10 cellular contexts compared by ENCODE assay signal in the genomic region with DNA sequence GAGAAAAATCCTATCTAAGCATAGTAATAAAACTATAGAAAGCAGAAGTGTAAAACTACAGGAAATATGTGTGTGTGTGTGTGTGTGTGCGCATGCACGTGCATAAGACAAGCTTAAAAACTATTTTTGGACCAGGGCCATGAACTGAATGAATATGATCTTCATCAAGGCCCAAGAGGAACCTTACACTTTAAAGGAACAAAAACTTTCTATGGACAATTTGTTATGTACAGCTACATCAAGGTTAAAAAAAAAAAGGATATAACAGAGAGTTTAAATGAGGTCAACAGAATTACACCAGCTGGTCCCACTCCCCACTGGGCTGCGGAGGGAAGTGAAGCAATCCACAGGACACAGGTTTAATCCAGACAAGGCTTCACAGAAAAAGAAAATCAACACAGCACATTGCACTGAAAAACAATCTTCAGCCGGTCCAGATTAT.
A peak's percentile ranks its signal among the peaks of the same experiment; 100 is the strongest.
DNase-seq lines count a peak whose midpoint lies in the region; ATAC-seq and TF ChIP-seq lines count a peak whose summit lies in the region.
"Had no signal": no experiment of that assay in that cellular context is flagged by ENCODE, and none has a peak within 500 bp of the region (broad histone marks: within the 10 kb centered on the region; RNA-seq: fewer than 3 reads in every experiment).

No MANE protein-coding gene starts in this region.

- H3K4me3 ChIP-seq in dorsolateral prefrontal cortex: peak overlapping the region in 1 of 59 donors; percentile 10
- H3K4me3 ChIP-seq in psoas muscle: no peak overlapping the region

- peak; percentile 70 for DNase-seq in NCI-H345 treated with DMSO at 0.1 percent for 48 hours (lab: John Stamatoyannopoulos, UW; ENCODE audit: unreplicated experiment)
- DNase-seq in dorsolateral prefrontal cortex: peak in 1 of 10 donors; percentile 78
- DNase-seq in psoas muscle: peak; percentile 31 to 67
- DNase-seq in GM13977 (ENCODE audit: low spot score): no peak
- DNase-seq in activated CD4-positive, alpha-beta T cell treated with anti-CD3 and anti-CD28 coated beads for 4 hours: no peak
- DNase-seq in naive thymus-derived CD8-positive, alpha-beta T cell: no peak

- no peaks in the 10 kb centered on the region for H3K27me3 ChIP-seq in dorsolateral prefrontal cortex
- no peaks in the 10 kb centered on the region for H3K27me3 ChIP-seq in psoas muscle (ENCODE audit: insufficient read depth in 3 of 3, low read length in 2 of 3)

- WGBS in psoas muscle, 3 donors: 31 to 47% (median 41%) methylated on average over 4 of the region's 4 CpGs

- H3K4me1 Mint-ChIP-seq in naive thymus-derived CD8-positive, alpha-beta T cell: peaks cover 0 to 20% (median 2%) of the 10 kb centered on the region in 4 donors
- H3K4me1 Mint-ChIP-seq: activated T-helper 17 cell treated with anti-CD3 and anti-CD28 coated beads, Interleukin-2, amount 50 U/mL, for 72 hours had no signal

- H3K4me1 ChIP-seq in psoas muscle: peaks cover 46% of the 10 kb centered on the region

- H3K27me3 Mint-ChIP-seq in naive thymus-derived CD8-positive, alpha-beta T cell: peaks cover 2 to 16% (median 6%) of the 10 kb centered on the region in 5 donors

- ATAC-seq in GM18511 (IDR thresholded peaks at IDR 0.05; ENCODE audit: unreplicated experiment): peak; percentile 51
- ATAC-seq in psoas muscle: peak; percentile 28 to 79 (median 42)
- ATAC-seq in GM18858 (IDR thresholded peaks at IDR 0.05; ENCODE audit: unreplicated experiment): no peak
- no peak for ATAC-seq in naive thymus-derived CD8-positive, alpha-beta T cell
- ATAC-seq: activated T-helper 17 cell treated with anti-CD3 and anti-CD28 coated beads, Interleukin-2, amount 50 U/mL, for 72 hours had no signal

- peak overlapping the region in 1 of 10 donors; percentile 17 for H3K4me3 Mint-ChIP-seq in naive thymus-derived CD8-positive, alpha-beta T cell
- H3K4me3 Mint-ChIP-seq: activated T-helper 17 cell treated with anti-CD3 and anti-CD28 coated beads, Interleukin-2, amount 50 U/mL, for 72 hours had no signal

- intact Hi-C loops in dorsolateral prefrontal cortex (cut with DNase I) (no loop called here), psoas muscle (cut with DNase I) (no loop called here)

- in situ Hi-C loops in GM13977 (cut with MboI; ENCODE audit: low pct_unique_long_range_greater_than_20kb, low sequenced_read_pairs, unreplicated experiment): no loop called here

- H3K27ac Mint-ChIP-seq in naive thymus-derived CD8-positive, alpha-beta T cell: peak overlapping the region in 1 of 10 donors; percentile 7
- H3K27ac Mint-ChIP-seq: activated T-helper 17 cell treated with anti-CD3 and anti-CD28 coated beads, Interleukin-2, amount 50 U/mL, for 72 hours had no signal

- peak overlapping the region in 31 of 59 donors; percentile 1 to 89 (median 46) for H3K27ac ChIP-seq in dorsolateral prefrontal cortex
- peak overlapping the region; percentile 27 for H3K27ac ChIP-seq in psoas muscle
- H3K27ac ChIP-seq: KMS-11 had no signal

- H3K9me3 Mint-ChIP-seq in naive thymus-derived CD8-positive, alpha-beta T cell: peaks cover 0 to 4% (median 0%) of the 10 kb centered on the region in 9 donors
- H3K9me3 Mint-ChIP-seq: activated T-helper 17 cell treated with anti-CD3 and anti-CD28 coated beads, Interleukin-2, amount 50 U/mL, for 72 hours had no signal

- H3K36me3 Mint-ChIP-seq in naive thymus-derived CD8-positive, alpha-beta T cell: no peaks in the 10 kb centered on the region

- TF ChIP-seq CTCF in dorsolateral prefrontal cortex (IDR thresholded peaks at IDR 0.05 in 54 of 56, conservative IDR thresholded peaks at IDR 0.05 in 2 of 56; ENCODE audit: low read depth in 1 of 56, partially characterized antibody in 56 of 56): no peak
- no peak for TF ChIP-seq CTCF in psoas muscle (IDR thresholded peaks at IDR 0.05)
- TF ChIP-seq CTCF in GM13977 (IDR thresholded peaks at IDR 0.05; ENCODE audit: extremely low read depth, insufficient read depth, missing control alignments): no peak

- H3K36me3 ChIP-seq in psoas muscle (ENCODE audit: insufficient read depth in 1 of 2, low read depth in 1 of 2): no peaks in the 10 kb centered on the region

- POLR2A ChIA-PET in naive thymus-derived CD8-positive, alpha-beta T cell (lab: Charles Lee): no interaction called here

- no peaks in the 10 kb centered on the region for H3K9me3 ChIP-seq in psoas muscle

Comparison
In these comparisons a context has a peak if more than half of its experiments do, and no peak if none do; other contexts are left out.
1. ATAC-seq: peak in GM18511 (single experiment) and psoas muscle (4 of 4); none in GM18858 (single experiment) and naive thymus-derived CD8-positive, alpha-beta T cell (0 of 2).
2. DNase-seq: peak in NCI-H345 treated with DMSO at 0.1 percent for 48 hours (single experiment) and psoas muscle (2 of 2); none in GM13977 (single experiment), activated CD4-positive, alpha-beta T cell treated with anti-CD3 and anti-CD28 coated beads for 4 hours (0 of 2) and naive thymus-derived CD8-positive, alpha-beta T cell (0 of 10).